1 cellular context compared by ENCODE assay signal in the genomic region with DNA sequence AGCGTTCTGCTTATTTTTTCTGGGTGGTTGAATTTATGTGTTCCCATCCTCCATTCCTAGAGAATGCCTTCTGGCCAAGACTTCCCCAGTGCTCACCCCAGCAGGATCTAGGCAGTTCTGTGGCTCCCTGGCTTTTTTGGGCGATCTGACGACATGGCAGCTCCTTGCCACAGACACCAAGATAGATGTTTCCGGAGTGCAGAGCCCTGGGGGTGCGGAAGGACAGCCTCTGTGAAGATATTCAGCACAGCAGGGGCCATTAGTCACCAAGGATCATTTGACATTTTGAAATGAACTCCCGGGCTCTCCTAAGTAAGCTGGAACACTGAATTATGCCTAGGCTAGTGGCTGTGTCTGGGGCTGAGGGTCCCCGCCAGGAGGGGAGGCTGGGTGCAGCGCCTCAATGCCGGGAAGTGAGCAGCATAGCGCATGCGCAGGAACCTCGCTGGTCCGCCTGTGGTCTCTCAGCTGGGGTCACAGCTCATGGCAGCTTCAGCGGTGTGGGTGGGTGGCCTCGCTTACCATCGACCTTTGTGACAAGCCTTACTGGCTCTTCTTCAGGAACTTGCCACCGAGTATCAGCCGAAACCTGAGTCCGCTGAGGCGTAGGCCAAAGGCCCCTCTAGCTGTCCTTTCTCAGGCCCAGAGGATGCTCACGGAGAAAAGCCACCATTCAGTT.
TF ChIP-seq lines count a peak whose summit lies in the region.

No MANE protein-coding gene starts in this region.

TF ChIP-seq in HEK293, 187 proteins besides CTCF, POLR2A, EP300 and RAD21 (continued from another document):
- TF ChIP-seq GLIS1 (tag by site-specific recombination; IDR thresholded peaks at IDR 0.05) (peak; percentile 71), ZNF629 (tag by site-specific recombination; IDR thresholded peaks at IDR 0.05) (peak; percentile 42; the same call in 1 of the 2 replicates), ZNF138 (tag by site-specific recombination; IDR thresholded peaks at IDR 0.05; ENCODE audit: borderline replicate concordance) (no peak), FEZF1 (tag by site-specific recombination; IDR thresholded peaks at IDR 0.05) (no peak), ZIC2 (tag by site-specific recombination; IDR thresholded peaks at IDR 0.05) (peak; percentile 98), ZNF585B (tag by site-specific recombination; IDR thresholded peaks at IDR 0.05) (no peak), ZEB2 (tag by site-specific recombination; IDR thresholded peaks at IDR 0.05) (0 out of 2 replicates have a peak, but pooled peaks have one; percentile 18), KLF16 (tag by site-specific recombination; IDR thresholded peaks at IDR 0.05) (no peak)
- TF ChIP-seq, protein P1, sequence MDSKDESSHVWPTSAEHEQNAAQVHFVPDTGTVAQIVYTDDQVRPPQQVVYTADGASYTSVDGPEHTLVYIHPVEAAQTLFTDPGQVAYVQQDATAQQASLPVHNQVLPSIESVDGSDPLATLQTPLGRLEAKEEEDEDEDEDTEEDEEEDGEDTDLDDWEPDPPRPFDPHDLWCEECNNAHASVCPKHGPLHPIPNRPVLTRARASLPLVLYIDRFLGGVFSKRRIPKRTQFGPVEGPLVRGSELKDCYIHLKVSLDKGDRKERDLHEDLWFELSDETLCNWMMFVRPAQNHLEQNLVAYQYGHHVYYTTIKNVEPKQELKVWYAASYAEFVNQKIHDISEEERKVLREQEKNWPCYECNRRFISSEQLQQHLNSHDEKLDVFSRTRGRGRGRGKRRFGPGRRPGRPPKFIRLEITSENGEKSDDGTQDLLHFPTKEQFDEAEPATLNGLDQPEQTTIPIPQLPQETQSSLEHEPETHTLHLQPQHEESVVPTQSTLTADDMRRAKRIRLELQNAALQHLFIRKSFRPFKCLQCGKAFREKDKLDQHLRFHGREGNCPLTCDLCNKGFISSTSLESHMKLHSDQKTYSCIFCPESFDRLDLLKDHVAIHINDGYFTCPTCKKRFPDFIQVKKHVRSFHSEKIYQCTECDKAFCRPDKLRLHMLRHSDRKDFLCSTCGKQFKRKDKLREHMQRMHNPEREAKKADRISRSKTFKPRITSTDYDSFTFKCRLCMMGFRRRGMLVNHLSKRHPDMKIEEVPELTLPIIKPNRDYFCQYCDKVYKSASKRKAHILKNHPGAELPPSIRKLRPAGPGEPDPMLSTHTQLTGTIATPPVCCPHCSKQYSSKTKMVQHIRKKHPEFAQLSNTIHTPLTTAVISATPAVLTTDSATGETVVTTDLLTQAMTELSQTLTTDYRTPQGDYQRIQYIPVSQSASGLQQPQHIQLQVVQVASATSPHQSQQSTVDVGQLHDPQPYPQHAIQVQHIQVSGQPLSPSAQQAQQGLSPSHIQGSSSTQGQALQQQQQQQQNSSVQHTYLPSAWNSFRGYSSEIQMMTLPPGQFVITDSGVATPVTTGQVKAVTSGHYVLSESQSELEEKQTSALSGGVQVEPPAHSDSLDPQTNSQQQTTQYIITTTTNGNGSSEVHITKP (tag by site-specific recombination; IDR thresholded peaks at IDR 0.05) = 0 out of 2 replicates have a peak, but pooled peaks have one; percentile 25
